ENCODE assay signal across 1 cellular context in the genomic region with DNA sequence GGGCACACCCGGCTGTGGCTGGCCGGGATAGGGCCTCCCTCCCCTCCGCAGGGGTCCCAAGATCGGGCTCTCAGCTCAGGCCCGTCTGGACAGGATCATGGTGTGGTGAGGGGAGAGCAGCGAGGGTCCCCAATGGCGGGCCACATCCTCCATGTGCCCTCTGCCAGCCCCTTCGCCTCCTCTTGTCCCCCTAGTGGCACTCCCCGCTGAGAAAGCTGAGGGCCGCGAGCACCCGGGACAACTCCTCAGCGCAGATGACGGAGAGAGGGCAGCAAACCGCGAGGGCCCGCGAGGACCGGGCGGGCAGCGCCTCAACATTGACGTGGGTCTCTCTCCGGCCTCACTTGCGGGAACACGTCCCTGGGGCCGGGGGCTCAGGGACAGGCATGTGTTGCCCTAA.
A peak's percentile ranks its signal among the peaks of the same experiment; 100 is the strongest.
TF ChIP-seq lines count a peak whose summit lies in the region.

No MANE protein-coding gene starts in this region.

TF ChIP-seq in H1, 55 proteins besides CTCF, POLR2A, EP300 and RAD21:
- TF ChIP-seq GABPA (IDR thresholded peaks at IDR 0.05; ENCODE audit: borderline replicate concordance, insufficient read depth, low read length) (0 out of 2 replicates have a peak, but pooled peaks have one; percentile 8), EGR1 (IDR thresholded peaks at IDR 0.05; ENCODE audit: borderline replicate concordance, low read depth, low read length) (no peak), ASH2L (IDR thresholded peaks at IDR 0.05; ENCODE audit: low read length) (no peak), FOSL1 (IDR thresholded peaks at IDR 0.05; ENCODE audit: insufficient read depth, low read depth, low read length) (no peak), SIN3A (conservative IDR thresholded peaks at IDR 0.05 in 1 of 2, IDR thresholded peaks at IDR 0.05 in 1 of 2; ENCODE audit: low read depth in 1 of 2, low read length in 2 of 2) (no peak)
